ENCODE assay signal across 9 cellular contexts in the genomic region with DNA sequence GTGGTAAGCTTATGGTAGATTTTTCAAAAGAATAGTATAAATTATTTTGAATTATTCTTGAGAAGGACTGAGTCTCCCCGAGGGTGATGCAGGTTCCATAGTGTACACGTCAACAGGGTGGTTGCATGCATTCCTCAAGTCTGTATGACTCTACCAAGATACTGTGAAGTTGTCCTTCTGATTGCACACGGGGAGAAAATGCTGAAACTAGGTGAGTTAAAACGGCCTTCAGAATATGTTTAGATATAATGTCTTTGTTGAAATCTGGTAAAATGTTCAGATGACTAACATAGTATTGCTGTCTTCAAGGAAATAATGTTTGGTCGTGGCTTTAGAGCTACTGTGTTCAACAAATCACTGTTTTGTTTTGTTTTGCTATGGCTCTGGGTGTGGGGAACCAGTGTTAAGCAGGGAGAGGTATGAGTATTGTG. TPM values are rescaled to one million over a fixed set of nuclear protein-coding genes. Genes with fewer than 3 reads are reported as not detected.
A peak's percentile ranks its signal among the peaks of the same experiment; 100 is the strongest.
DNase-seq lines count a peak whose midpoint lies in the region; ATAC-seq and TF ChIP-seq lines count a peak whose summit lies in the region.
"Had no signal": no experiment of that assay in that cellular context is flagged by ENCODE, and none has a peak within 500 bp of the region (broad histone marks: within the 10 kb centered on the region; RNA-seq: fewer than 3 reads in every experiment).

No MANE protein-coding gene starts in this region.

- no peak for TF ChIP-seq CTCF in HEK293 (tag by site-specific recombination; IDR thresholded peaks at IDR 0.05)
- no peak for TF ChIP-seq CTCF in Peyer's patch (IDR thresholded peaks at IDR 0.05)
- TF ChIP-seq CTCF in mesothelial cell of epicardium (IDR thresholded peaks at IDR 0.05; ENCODE audit: unreplicated experiment): no peak
- TF ChIP-seq CTCF in psoas muscle (IDR thresholded peaks at IDR 0.05): no peak

- intact Hi-C loops in psoas muscle (cut with DNase I): no loop called here

- no peaks in the 10 kb centered on the region for H3K27me3 ChIP-seq in Peyer's patch
- H3K27me3 ChIP-seq in psoas muscle (ENCODE audit: insufficient read depth in 3 of 3, low read length in 2 of 3): no peaks in the 10 kb centered on the region

- POLR2A ChIA-PET in HEK293 (lab: Yijun Ruan, JAX): interaction anchor here (0.6 kb wide), 2 partner anchors 31 to 402 kb away, joined by 3 to 4 read pairs; no protein-coding TSS in a partner anchor

- H3K36me3 Mint-ChIP-seq in mesothelial cell of epicardium: no peaks in the 10 kb centered on the region

- H3K27ac ChIP-seq in HEK293 (ENCODE audit: extremely low read depth, low read depth, low read length) (no peak overlapping the region), Peyer's patch (peak overlapping the region in 3 of 4 donors; percentile 4 to 85 (median 61)), psoas muscle (no peak overlapping the region)

- H3K4me3 ChIP-seq in HEK293 (ENCODE audit: low read depth, low read length): no peak overlapping the region
- H3K4me3 ChIP-seq in Peyer's patch: peak overlapping the region; percentile 0 to 32 (median 12)
- H3K4me3 ChIP-seq in psoas muscle: no peak overlapping the region

- peaks cover 11% of the 10 kb centered on the region for H3K4me1 ChIP-seq in HEK293 (ENCODE audit: control insufficient read depth, insufficient read depth, low read length)
- peaks cover 0 to 38% (median 18%) of the 10 kb centered on the region in 4 donors for H3K4me1 ChIP-seq in Peyer's patch
- no peaks in the 10 kb centered on the region for H3K4me1 ChIP-seq in psoas muscle

- H3K9me3 ChIP-seq in HEK293 (ENCODE audit: control insufficient read depth, insufficient read depth, low read depth, low read length) (no peaks in the 10 kb centered on the region), Peyer's patch (no peaks in the 10 kb centered on the region), psoas muscle (no peaks in the 10 kb centered on the region)

- peak; percentile 31 for ATAC-seq in GM18502 (IDR thresholded peaks at IDR 0.05; ENCODE audit: poor library complexity, unreplicated experiment)
- no peak for ATAC-seq in psoas muscle
- ATAC-seq: Right ventricle myocardium inferior had no signal

- CTCF ChIA-PET in HEK293 (lab: Yijun Ruan, JAX): interaction anchor here (0.6 to 2.1 kb wide), 2 partner anchors 281 to 345 kb away, joined by 4 to 6 read pairs; partner anchors contain the start of gene DTWD2

- 66 to 88% (median 78%) methylated on average over 5 of the region's 5 CpGs for WGBS in psoas muscle, 3 donors

- no peaks in the 10 kb centered on the region for H3K9me3 Mint-ChIP-seq in mesothelial cell of epicardium

- H3K27me3 Mint-ChIP-seq in mesothelial cell of epicardium (ENCODE audit: low read depth): no peaks in the 10 kb centered on the region

- peak overlapping the region; percentile 93 for H3K27ac Mint-ChIP-seq in mesothelial cell of epicardium

- DNase-seq in Peyer's patch (no peak), mesothelial cell of epicardium (ENCODE audit: low spot score in 2 of 2, unreplicated experiment in 2 of 2) (no peak), NCI-H345 treated with DMSO at 0.1 percent for 48 hours (lab: John Stamatoyannopoulos, UW; ENCODE audit: unreplicated experiment) (no peak), NCI-H1930 (lab: John Stamatoyannopoulos, UW) (no peak), psoas muscle (no peak), dedifferentiated amniotic fluid mesenchymal stem cell (ENCODE audit: extremely low spot score) (no peak)

- H3K36me3 ChIP-seq in HEK293 (ENCODE audit: control insufficient read depth in 2 of 2, insufficient read depth in 1 of 2, low read length in 2 of 2) (no peaks in the 10 kb centered on the region), Peyer's patch (no peaks in the 10 kb centered on the region), psoas muscle (ENCODE audit: insufficient read depth in 1 of 2, low read depth in 1 of 2) (no peaks in the 10 kb centered on the region)

- no peak overlapping the region for H3K4me3 Mint-ChIP-seq in mesothelial cell of epicardium

- peaks cover 56% of the 10 kb centered on the region for H3K4me1 Mint-ChIP-seq in mesothelial cell of epicardium

- TF ChIP-seq POLR2A in Peyer's patch (IDR thresholded peaks at IDR 0.05): no peak

TF ChIP-seq in HEK293, 187 proteins besides CTCF, POLR2A, EP300 and RAD21:
- no peak for TF ChIP-seq PBX3 (CRISPR knock-in tag; IDR thresholded peaks at IDR 0.05)
- no peak for TF ChIP-seq ZNF621 (tag by site-specific recombination; IDR thresholded peaks at IDR 0.05)
- no peak for TF ChIP-seq SP2 (tag by site-specific recombination; IDR thresholded peaks at IDR 0.05)
- TF ChIP-seq GFI1B (tag by site-specific recombination; IDR thresholded peaks at IDR 0.05): peak; percentile 61; the same call in 1 of the 2 replicates
- TF ChIP-seq ZNF548 (tag by site-specific recombination; IDR thresholded peaks at IDR 0.05): no peak
- no peak for TF ChIP-seq SCRT2 (tag by site-specific recombination; IDR thresholded peaks at IDR 0.05)

RNA-seq across cellular contexts. Expression of gene TNFAIP8, which starts 22.4 kb away (rescaled TPM):
- total RNA-seq in Peyer's patch (10 to 100 TPM in 2 of 4 donors, 1 to 10 TPM in 2; 3.0 to 47.9 (median 10.2) TPM), mesothelial cell of epicardium (26.5 to 33.3 TPM (median 28.6 TPM) in 3 replicates), psoas muscle (1 to 10 TPM in 3 of 4 donors, under 1 TPM in 1; 0.73 to 2.5 (median 2.1) TPM)
- polyA plus RNA-seq in psoas muscle: 1 to 10 TPM; 1.2 to 1.6 (median 1.5) TPM

Comparison
In these comparisons a context has a peak if more than half of its experiments do, and no peak if none do; other contexts are left out.
1. H3K27ac ChIP-seq: peak in Peyer's patch (3 of 4); none in HEK293 (single experiment) and psoas muscle (single experiment).
2. H3K4me3 ChIP-seq: peak in Peyer's patch (4 of 4); none in HEK293 (single experiment) and psoas muscle (single experiment).